28 cellular contexts compared by ENCODE assay signal in the genomic region with DNA sequence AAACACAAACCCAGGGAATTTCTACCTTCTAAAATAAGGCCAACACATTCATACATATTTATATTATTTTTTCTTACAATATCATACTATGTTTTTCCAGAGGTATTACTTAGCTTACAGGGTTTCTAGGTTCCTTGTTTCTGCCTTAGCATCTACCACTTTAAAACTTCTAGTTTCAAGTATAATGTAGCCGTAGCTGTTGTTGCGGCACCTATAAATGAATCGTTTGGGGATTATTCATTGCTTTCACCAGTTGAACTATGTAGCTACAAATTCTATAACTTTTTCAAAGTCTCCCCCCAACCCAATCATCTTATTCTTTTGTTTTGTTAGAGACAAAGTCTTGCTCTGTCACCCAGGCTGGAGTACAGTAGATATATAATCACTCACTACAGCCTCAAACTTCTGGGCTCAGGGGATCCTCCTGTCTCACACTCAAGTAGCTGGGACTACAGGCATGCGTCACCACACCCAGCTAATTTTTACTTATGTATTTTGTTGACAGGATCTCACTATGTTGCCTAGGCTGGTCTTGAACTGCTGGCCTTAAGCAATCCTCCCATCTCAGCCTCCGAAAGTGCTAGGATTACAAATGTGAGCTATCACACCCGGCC. TPM values are rescaled to one million over a fixed set of nuclear protein-coding genes. Genes with fewer than 3 reads are reported as not detected.
DNase-seq lines count a peak whose midpoint lies in the region; ATAC-seq and TF ChIP-seq lines count a peak whose summit lies in the region.
"Had no signal": no experiment of that assay in that cellular context is flagged by ENCODE, and none has a peak within 500 bp of the region (broad histone marks: within the 10 kb centered on the region; RNA-seq: fewer than 3 reads in every experiment).

No MANE protein-coding gene starts in this region.

- no peaks in the 10 kb centered on the region for H3K27me3 Mint-ChIP-seq in activated naive CD8-positive, alpha-beta T cell
- no peaks in the 10 kb centered on the region for H3K27me3 Mint-ChIP-seq in activated naive CD8-positive, alpha-beta T cell treated with anti-CD3 and anti-CD28 coated beads for 36 hours
- no peaks in the 10 kb centered on the region for H3K27me3 Mint-ChIP-seq in neural progenitor cell (ENCODE audit: insufficient read depth, low read depth)
- H3K27me3 Mint-ChIP-seq in CD8-positive, alpha-beta T cell (ENCODE audit: low read depth) = peaks cover 2% of the 10 kb centered on the region

- no peaks in the 10 kb centered on the region for H4K20me1 ChIP-seq in neural progenitor cell (ENCODE audit: low read depth)

- ATAC-seq in psoas muscle = no peak
- no peak for ATAC-seq in HG02970 (IDR thresholded peaks at IDR 0.05; ENCODE audit: low FRiP score, unreplicated experiment)
- ATAC-seq in CD8-positive, alpha-beta T cell = no peak
- ATAC-seq: A549, HepG2 had no signal

- no peaks in the 10 kb centered on the region for H3K27me3 ChIP-seq in HL-60 (ENCODE audit: insufficient read depth, poor library complexity, severe bottlenecking)
- no peaks in the 10 kb centered on the region for H3K27me3 ChIP-seq in adipocyte (replicated peaks; ENCODE audit: control insufficient read depth, insufficient read depth, low read length)
- no peaks in the 10 kb centered on the region for H3K27me3 ChIP-seq in psoas muscle (ENCODE audit: insufficient read depth in 3 of 3, low read length in 2 of 3)
- H3K27me3 ChIP-seq in neural progenitor cell = no peaks in the 10 kb centered on the region
- no peaks in the 10 kb centered on the region for H3K27me3 ChIP-seq in CD8-positive, alpha-beta T cell (ENCODE audit: insufficient read depth, low read length)
- H3K27me3 ChIP-seq: right atrium auricular region, tibial artery, vagina had no signal

- H2AFZ ChIP-seq in neural progenitor cell (replicated peaks) = no peak overlapping the region

- no peak for DNase-seq in activated naive CD8-positive, alpha-beta T cell treated with anti-CD3 and anti-CD28 coated beads for 36 hours
- DNase-seq in HL-60 (ENCODE audit: low read depth in 1 of 2, low spot score in 1 of 2) (no peak), adipocyte (ENCODE audit: low read depth) (no peak), psoas muscle (no peak), neural progenitor cell (ENCODE audit: low spot score) (no peak)
- DNase-seq in CD8-positive, alpha-beta T cell = no peak
- DNase-seq: activated CD4-positive, alpha-beta T cell treated with anti-CD3 and anti-CD28 coated beads, Interleukin-2, amount 50 U/mL, for 48 hours; activated CD8-positive, alpha-beta memory T cell treated with anti-CD3 and anti-CD28 coated beads, Interleukin-2, amount 50 U/mL, for 4 hours; activated naive CD4-positive, alpha-beta T cell treated with anti-CD3 and anti-CD28 coated beads for 36 hours; CD4-positive, alpha-beta memory T cell; DMS 273 treated with DMSO at 0.1 percent for 48 hours; HCEC 1CT; hippocampal formation; Karpas-422; NCI-H146; NCI-H2107; NCI-H345; small intestine had no signal

- WGBS in psoas muscle, 3 donors = 84 to 86% (median 84%) methylated on average over 6 of the region's 6 CpGs

- H3K4me1 Mint-ChIP-seq in activated naive CD8-positive, alpha-beta T cell (ENCODE audit: low read depth) = peaks cover 46% of the 10 kb centered on the region
- H3K4me1 Mint-ChIP-seq in activated naive CD8-positive, alpha-beta T cell treated with anti-CD3 and anti-CD28 coated beads for 36 hours = peaks cover 45% of the 10 kb centered on the region
- H3K4me1 Mint-ChIP-seq in neural progenitor cell = peaks cover 4% of the 10 kb centered on the region
- H3K4me1 Mint-ChIP-seq in CD8-positive, alpha-beta T cell (ENCODE audit: low read depth) = peaks cover 19% of the 10 kb centered on the region

- H3K4me1 ChIP-seq in adipocyte (ENCODE audit: control insufficient read depth, insufficient read depth, low read length) (peaks cover 21% of the 10 kb centered on the region), psoas muscle (peaks cover 20% of the 10 kb centered on the region), neural progenitor cell (peaks cover 6% of the 10 kb centered on the region)
- H3K4me1 ChIP-seq in CD8-positive, alpha-beta T cell (ENCODE audit: insufficient read depth, low read length) = no peaks in the 10 kb centered on the region
- H3K4me1 ChIP-seq: A549, right atrium auricular region, tibial artery, vagina had no signal

- no peaks in the 10 kb centered on the region for H3F3A ChIP-seq in neural progenitor cell (ENCODE audit: low read depth)

- CTCF ChIA-PET in CD8-positive, alpha-beta T cell (lab: Charles Lee) = interaction anchor here (1.1 to 1.6 kb wide), 3 partner anchors 10 to 34 kb away, joined by 4 read pairs; no protein-coding TSS in a partner anchor

- no peaks in the 10 kb centered on the region for H3K79me2 ChIP-seq in neural progenitor cell (ENCODE audit: low read depth)

- H3K36me3 Mint-ChIP-seq in activated naive CD8-positive, alpha-beta T cell = peaks cover 8% of the 10 kb centered on the region
- H3K36me3 Mint-ChIP-seq in activated naive CD8-positive, alpha-beta T cell treated with anti-CD3 and anti-CD28 coated beads for 36 hours = peaks cover 20% of the 10 kb centered on the region
- no peaks in the 10 kb centered on the region for H3K36me3 Mint-ChIP-seq in neural progenitor cell
- no peaks in the 10 kb centered on the region for H3K36me3 Mint-ChIP-seq in CD8-positive, alpha-beta T cell
- H3K36me3 Mint-ChIP-seq: CD4-positive, alpha-beta memory T cell had no signal

- H3K4me3 Mint-ChIP-seq in activated naive CD8-positive, alpha-beta T cell = no peak overlapping the region
- no peak overlapping the region for H3K4me3 Mint-ChIP-seq in activated naive CD8-positive, alpha-beta T cell treated with anti-CD3 and anti-CD28 coated beads for 36 hours
- H3K4me3 Mint-ChIP-seq in neural progenitor cell = no peak overlapping the region
- no peak overlapping the region for H3K4me3 Mint-ChIP-seq in CD8-positive, alpha-beta T cell
- H3K4me3 Mint-ChIP-seq: activated naive CD4-positive, alpha-beta T cell treated with anti-CD3 and anti-CD28 coated beads for 36 hours; CD4-positive, alpha-beta memory T cell had no signal

- H3K9ac ChIP-seq in adipocyte (ENCODE audit: low read length) (peak overlapping the region; percentile 48), neural progenitor cell (no peak overlapping the region)

- H3K9me3 Mint-ChIP-seq in activated naive CD8-positive, alpha-beta T cell (ENCODE audit: low read depth) = peaks cover 4% of the 10 kb centered on the region
- H3K9me3 Mint-ChIP-seq in activated naive CD8-positive, alpha-beta T cell treated with anti-CD3 and anti-CD28 coated beads for 36 hours = peaks cover 27% of the 10 kb centered on the region
- peaks cover 6% of the 10 kb centered on the region for H3K9me3 Mint-ChIP-seq in neural progenitor cell
- H3K9me3 Mint-ChIP-seq in CD8-positive, alpha-beta T cell = peaks cover 5% of the 10 kb centered on the region

- POLR2A ChIA-PET in CD8-positive, alpha-beta T cell (lab: Charles Lee) = interaction anchor here (0.6 to 1.5 kb wide), 2 partner anchors 17 to 48 kb away, joined by 3 to 4 read pairs; no protein-coding TSS in a partner anchor

- H3K27ac ChIP-seq in HL-60 (replicated peaks) (peak overlapping the region; percentile 52), psoas muscle (peak overlapping the region; percentile 49), neural progenitor cell (no peak overlapping the region)
- no peak overlapping the region for H3K27ac ChIP-seq in CD8-positive, alpha-beta T cell (ENCODE audit: low read depth, low read length)
- H3K27ac ChIP-seq: A549, right atrium auricular region, RWPE1, SK-N-MC, tibial artery, vagina had no signal

- no peak for TF ChIP-seq CTCF in HL-60 (IDR thresholded peaks at IDR 0.05; ENCODE audit: insufficient read depth, low read length)
- TF ChIP-seq CTCF in psoas muscle (IDR thresholded peaks at IDR 0.05) = no peak
- TF ChIP-seq CTCF in neural progenitor cell (IDR thresholded peaks at IDR 0.05) = no peak
- TF ChIP-seq CTCF in CD8-positive, alpha-beta T cell (IDR thresholded peaks at IDR 0.05) = no peak

- H3K9me3 ChIP-seq in adipocyte (ENCODE audit: control insufficient read depth, low read length) (peaks cover 9% of the 10 kb centered on the region), psoas muscle (peaks cover 3% of the 10 kb centered on the region), neural progenitor cell (ENCODE audit: low read depth) (peaks cover 10% of the 10 kb centered on the region)
- H3K9me3 ChIP-seq in CD8-positive, alpha-beta T cell (ENCODE audit: low read length) = no peaks in the 10 kb centered on the region
- H3K9me3 ChIP-seq: right atrium auricular region, tibial artery, vagina had no signal

- no peaks in the 10 kb centered on the region for H3K36me3 ChIP-seq in adipocyte (ENCODE audit: control insufficient read depth, insufficient read depth, low read length, severe bottlenecking)
- H3K36me3 ChIP-seq in psoas muscle (ENCODE audit: insufficient read depth in 1 of 2, low read depth in 1 of 2) = no peaks in the 10 kb centered on the region
- peaks cover 4% of the 10 kb centered on the region for H3K36me3 ChIP-seq in neural progenitor cell
- no peaks in the 10 kb centered on the region for H3K36me3 ChIP-seq in CD8-positive, alpha-beta T cell (ENCODE audit: insufficient read depth, low read length)
- H3K36me3 ChIP-seq: right atrium auricular region, tibial artery, vagina had no signal

- intact Hi-C loops in psoas muscle (cut with DNase I) = loop anchor here in 1 of 2 donors (5.0 kb wide), 1 partner anchor 39 kb away; no protein-coding TSS in a partner anchor
- intact Hi-C loops in CD8-positive, alpha-beta T cell (cut with DNase I, micrococcal nuclease) = no loop called here

- H3K4me2 ChIP-seq in neural progenitor cell = no peak overlapping the region
- H3K4me2 ChIP-seq: A549 had no signal

- H3K27ac Mint-ChIP-seq in activated naive CD8-positive, alpha-beta T cell = peak overlapping the region; percentile 22
- H3K27ac Mint-ChIP-seq in activated naive CD8-positive, alpha-beta T cell treated with anti-CD3 and anti-CD28 coated beads for 36 hours = no peak overlapping the region
- H3K27ac Mint-ChIP-seq in neural progenitor cell = no peak overlapping the region
- no peak overlapping the region for H3K27ac Mint-ChIP-seq in CD8-positive, alpha-beta T cell
- H3K27ac Mint-ChIP-seq: activated naive CD4-positive, alpha-beta T cell treated with anti-CD3 and anti-CD28 coated beads for 36 hours; CD4-positive, alpha-beta memory T cell had no signal

- no peak overlapping the region for H3K4me3 ChIP-seq in HL-60 (replicated peaks; ENCODE audit: insufficient read depth, low read length)
- peak overlapping the region; percentile 30 for H3K4me3 ChIP-seq in adipocyte (ENCODE audit: low read length)
- H3K4me3 ChIP-seq in psoas muscle = no peak overlapping the region
- H3K4me3 ChIP-seq in neural progenitor cell = no peak overlapping the region
- H3K4me3 ChIP-seq in CD8-positive, alpha-beta T cell (ENCODE audit: low read depth, low read length) = no peak overlapping the region
- H3K4me3 ChIP-seq: A549, lung, right atrium auricular region, tibial artery, vagina had no signal

RNA-seq across cellular contexts. Expression of gene TNFAIP3, which starts 43.9 kb away (rescaled TPM):
- total RNA-seq in activated naive CD8-positive, alpha-beta T cell treated with anti-CD3 and anti-CD28 coated beads for 36 hours = 100 to 1,000 TPM; 214 to 222 TPM
- total RNA-seq in psoas muscle (10 to 100 TPM in 2 of 4 donors, 1 to 10 TPM in 2; 4.0 to 12.8 (median 8.3) TPM), neural progenitor cell (ENCODE audit: low replicate concordance) (1.8 and 5.3 TPM in 2 replicates)
- polyA plus RNA-seq in psoas muscle = 1 to 10 TPM; 2.0 to 4.3 (median 2.8) TPM
- 1,000 to 10,000 TPM; 3,739 to 3,807 TPM for total RNA-seq in CD8-positive, alpha-beta T cell

Comparison
In these comparisons a context has a peak if more than half of its experiments do, and no peak if none do; other contexts are left out.
1. H3K27ac ChIP-seq: peak in HL-60 (single experiment) and psoas muscle (single experiment); none in neural progenitor cell (single experiment) and CD8-positive, alpha-beta T cell (single experiment).
2. RNA of gene TNFAIP3, which starts 43.9 kb away (total RNA-seq): 3,739 to 3,807 TPM in CD8-positive, alpha-beta T cell; 214 to 222 TPM in activated naive CD8-positive, alpha-beta T cell treated with anti-CD3 and anti-CD28 coated beads for 36 hours, 4.0 to 12.8 TPM in psoas muscle and 1.8 to 5.3 TPM in neural progenitor cell; every median in the first group is over 10 times any median in the second.